ENCODE assay signal across 28 cellular contexts in the genomic region with DNA sequence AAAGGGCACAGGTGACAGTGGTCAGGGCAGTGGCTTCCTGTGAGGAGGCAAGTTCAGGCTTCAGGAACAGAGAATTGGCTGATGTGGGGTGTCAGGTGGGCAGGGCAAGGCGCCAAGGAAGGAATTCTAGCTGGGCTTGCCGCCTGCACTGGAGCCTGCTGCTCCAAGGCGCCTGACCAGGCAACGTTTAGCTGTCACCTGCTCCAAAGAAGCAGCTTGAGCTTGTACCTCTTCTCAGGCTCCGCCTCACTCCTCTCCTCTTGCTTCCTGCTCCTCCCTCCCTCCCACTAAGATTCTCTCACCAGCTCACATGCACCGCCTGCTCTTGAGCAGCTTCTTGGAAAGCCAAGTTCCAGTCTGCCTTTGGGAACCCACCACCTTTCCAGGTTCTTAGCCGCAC.
DNase-seq lines count a peak whose midpoint lies in the region; ATAC-seq and TF ChIP-seq lines count a peak whose summit lies in the region.
"Had no signal": no experiment of that assay in that cellular context is flagged by ENCODE, and none has a peak within 500 bp of the region (broad histone marks: within the 10 kb centered on the region; RNA-seq: fewer than 3 reads in every experiment).

No MANE protein-coding gene starts in this region.

- TF ChIP-seq EP300 in suprapubic skin (IDR thresholded peaks at IDR 0.05) = no peak

- no peak overlapping the region for H3K4me3 ChIP-seq in upper lobe of right lung
- H3K4me3 ChIP-seq in suprapubic skin = no peak overlapping the region
- H3K4me3 ChIP-seq: A549, adrenal gland, colonic mucosa, gastrocnemius medialis, GM12878, hepatocyte, smooth muscle cell had no signal

- peaks cover 3% of the 10 kb centered on the region; the same call in 1 of the 2 replicates for H3K4me1 Mint-ChIP-seq in WTC11
- H3K4me1 Mint-ChIP-seq: B cell; CD8-positive, alpha-beta memory T cell; memory B cell; naive B cell had no signal

- intact Hi-C loops in upper lobe of right lung (cut with DNase I) = no loop called here

- peaks cover 37% of the 10 kb centered on the region for H3K9me3 Mint-ChIP-seq in WTC11

- H3K27ac Mint-ChIP-seq in WTC11 = no peak overlapping the region; the same call in 1 of the 2 replicates
- H3K27ac Mint-ChIP-seq: B cell; CD8-positive, alpha-beta memory T cell; effector memory CD8-positive, alpha-beta T cell; memory B cell; naive B cell had no signal

- H3K27ac ChIP-seq in upper lobe of right lung (no peak overlapping the region), suprapubic skin (no peak overlapping the region)
- H3K27ac ChIP-seq: A549, adrenal gland, colonic mucosa, gastrocnemius medialis, hepatocyte, KMS-11 had no signal

- no peak for TF ChIP-seq CTCF in WTC11 (IDR thresholded peaks at IDR 0.05)
- TF ChIP-seq CTCF in upper lobe of right lung (IDR thresholded peaks at IDR 0.05) = no peak
- no peak for TF ChIP-seq CTCF in suprapubic skin (IDR thresholded peaks at IDR 0.05)

- H3K27me3 ChIP-seq in upper lobe of right lung = no peaks in the 10 kb centered on the region
- no peaks in the 10 kb centered on the region for H3K27me3 ChIP-seq in suprapubic skin
- H3K27me3 ChIP-seq: adrenal gland, colonic mucosa, gastrocnemius medialis, hepatocyte had no signal

- H3K36me3 ChIP-seq in upper lobe of right lung (no peaks in the 10 kb centered on the region), suprapubic skin (no peaks in the 10 kb centered on the region)
- H3K36me3 ChIP-seq: adrenal gland, colonic mucosa, gastrocnemius medialis had no signal

- H3K4me1 ChIP-seq in upper lobe of right lung = no peaks in the 10 kb centered on the region
- no peaks in the 10 kb centered on the region for H3K4me1 ChIP-seq in suprapubic skin
- H3K4me1 ChIP-seq: A549, adrenal gland, colonic mucosa, gastrocnemius medialis had no signal

- no peaks in the 10 kb centered on the region for H3K9me3 ChIP-seq in upper lobe of right lung
- H3K9me3 ChIP-seq in suprapubic skin = no peaks in the 10 kb centered on the region
- H3K9me3 ChIP-seq: A549, adrenal gland, colonic mucosa, gastrocnemius medialis, SK-N-SH had no signal

- TF ChIP-seq POLR2A in suprapubic skin (IDR thresholded peaks at IDR 0.05) = no peak

- CTCF ChIA-PET in WTC11 (lab: Charles Lee) = interaction anchor here (0.6 to 1.0 kb wide), 3 partner anchors 9 to 31 kb away, joined by 3 to 4 read pairs (median 3); no protein-coding TSS in a partner anchor

- no peak overlapping the region for H3K4me3 Mint-ChIP-seq in WTC11
- H3K4me3 Mint-ChIP-seq: B cell; CD8-positive, alpha-beta memory T cell; effector memory CD8-positive, alpha-beta T cell; memory B cell; naive B cell had no signal

- POLR2A ChIA-PET in WTC11 (lab: Charles Lee) = no interaction called here

- peaks cover 33% of the 10 kb centered on the region for H3K36me3 Mint-ChIP-seq in WTC11
- H3K36me3 Mint-ChIP-seq: CD8-positive, alpha-beta memory T cell; memory B cell had no signal

- ATAC-seq in WTC11 (peak; percentile 88), upper lobe of right lung (peak; percentile 95)
- ATAC-seq: A549; effector memory CD8-positive, alpha-beta T cell; GM12878 had no signal

- DNase-seq in NCI-H82 (lab: John Stamatoyannopoulos, UW) (peak; percentile 13), NCI-H82 treated with DMSO at 0.1 percent for 48 hours (lab: John Stamatoyannopoulos, UW; ENCODE audit: unreplicated experiment) (no peak), WTC11 (ENCODE audit: low spot score) (no peak), left kidney (ENCODE audit: low read depth, low spot score) (peak; percentile 9), upper lobe of right lung (no peak), DMS79 treated with DMSO at 0.1 percent for 48 hours (lab: John Stamatoyannopoulos, UW) (no peak), suprapubic skin (ENCODE audit: low spot score in 2 of 2) (no peak), NCI-H1105 (lab: John Stamatoyannopoulos, UW) (no peak)
- DNase-seq: activated CD4-positive, alpha-beta T cell treated with anti-CD3 and anti-CD28 coated beads for 48 hours; activated naive CD4-positive, alpha-beta T cell treated with Interleukin-2 at 50 U/mL for 16 hours; activated T-cell treated with anti-CD3 and anti-CD28 coated beads, Interleukin-2, amount 50 U/mL, for 48 hours; adrenal gland; CD8-positive, alpha-beta memory T cell; colonic mucosa; DMS79; effector memory CD8-positive, alpha-beta T cell; naive B cell; SK-N-SH; stimulated activated CD4-positive, alpha-beta T cell treated with anti-CD3 and anti-CD28 coated beads, Interleukin-2, amount 100 ng/mL, for 24 hours; T-helper 2 cell had no signal

- H3K27me3 Mint-ChIP-seq in WTC11 (ENCODE audit: low read depth) = peaks cover 1% of the 10 kb centered on the region
- H3K27me3 Mint-ChIP-seq: B cell had no signal

- 47% methylated on average over 7 of the region's 7 CpGs for WGBS in suprapubic skin

TF ChIP-seq in WTC11, 78 proteins besides CTCF, POLR2A, EP300 and RAD21:
- TF ChIP-seq ZNF396 (CRISPR knock-in tag; IDR thresholded peaks at IDR 0.05; ENCODE audit: borderline replicate concordance) (no peak), ZNF219 (CRISPR knock-in tag; IDR thresholded peaks at IDR 0.05; ENCODE audit: borderline replicate concordance) (no peak), HMGXB4 (CRISPR knock-in tag; IDR thresholded peaks at IDR 0.05) (no peak), ELF4 (CRISPR knock-in tag; IDR thresholded peaks at IDR 0.05; ENCODE audit: low read depth) (no peak), PRRX2 (CRISPR knock-in tag; IDR thresholded peaks at IDR 0.05) (no peak), NR3C1 (CRISPR knock-in tag; conservative IDR thresholded peaks at IDR 0.05; ENCODE audit: low read depth) (no peak)

Comparison
In these comparisons a context has a peak if more than half of its experiments do, and no peak if none do; other contexts are left out.
1. DNase-seq: peak in NCI-H82 (single experiment) and left kidney (single experiment); none in NCI-H82 treated with DMSO at 0.1 percent for 48 hours (single experiment), WTC11 (single experiment), upper lobe of right lung (single experiment), DMS79 treated with DMSO at 0.1 percent for 48 hours (single experiment), suprapubic skin (0 of 2) and NCI-H1105 (single experiment).